Comparison of ENCODE assay signal across 10 cellular contexts in genomic region chr2:28269019-28269784, GRCh38.
DNase-seq lines count a peak whose midpoint lies in the region; ATAC-seq and TF ChIP-seq lines count a peak whose summit lies in the region.
"Had no signal": no experiment of that assay in that cellular context is flagged by ENCODE, and none has a peak within 500 bp of the region (broad histone marks: within the 10 kb centered on the region; RNA-seq: fewer than 3 reads in every experiment).

No MANE protein-coding gene starts in this region.

- dilution Hi-C loops in mammary epithelial cell (cut with HindIII; ENCODE audit: low sequenced_read_pairs), result no loop called here

- ATAC-seq in Right ventricle myocardium inferior (peak; percentile 53), GM21529 (IDR thresholded peaks at IDR 0.05; ENCODE audit: unreplicated experiment) (no peak)

- no peak overlapping the region for H3K9ac ChIP-seq in mammary epithelial cell (ENCODE audit: insufficient read depth, low read length)

- no peaks in the 10 kb centered on the region for H3K9me3 ChIP-seq in mammary epithelial cell (replicated peaks; ENCODE audit: insufficient read depth, low read length)

- no peaks in the 10 kb centered on the region for H3K27me3 ChIP-seq in mammary epithelial cell (ENCODE audit: insufficient read depth, low read length)

- BruUV-seq in mammary epithelial cell (replicated peaks; lab: Mats Ljungman, UMichigan), result no TSS peak

- no peak for TF ChIP-seq CTCF in mammary epithelial cell (conservative IDR thresholded peaks at IDR 0.05 in 1 of 2, IDR thresholded peaks at IDR 0.05 in 1 of 2; ENCODE audit: extremely low read depth in 1 of 2, insufficient read depth in 1 of 2, low read depth in 1 of 2, low read length in 2 of 2)

- no peaks in the 10 kb centered on the region for H3K36me3 ChIP-seq in mammary epithelial cell (ENCODE audit: insufficient read depth, low read length)

- H3K4me1 ChIP-seq in mammary epithelial cell (ENCODE audit: insufficient read depth, low read length), result peaks cover 24% of the 10 kb centered on the region

- intact Hi-C loops in Right ventricle myocardium inferior (cut with DNase I), result no loop called here
- intact Hi-C loops in cardiac septum (cut with DNase I), result no loop called here
- intact Hi-C loops in mammary epithelial cell (cut with micrococcal nuclease), result no loop called here

- peak overlapping the region; percentile 59 for H2AFZ ChIP-seq in mammary epithelial cell (ENCODE audit: low read depth, low read length)

- peak overlapping the region; percentile 42 for H3K27ac ChIP-seq in mammary epithelial cell (ENCODE audit: insufficient read depth, low read depth, low read length)

- CTCF ChIA-PET in mammary epithelial cell (lab: Charles Lee; ENCODE audit: low non-redundant PET), result no interaction called here

- 63% methylated on average over 4 of the region's 4 CpGs for WGBS in mammary epithelial cell (ENCODE audit: low coverage, missing lambda C conversion rate)

- in situ Hi-C loops in mammary epithelial cell (cut with MboI; ENCODE audit: low sequenced_read_pairs in 2 of 2), result no loop called here

- H3K4me3 ChIP-seq in mammary epithelial cell (replicated peaks in 1 of 3; ENCODE audit: insufficient read depth in 1 of 3, low read depth in 2 of 3, low read length in 3 of 3), result no peak overlapping the region
- H3K4me3 ChIP-seq: coronary artery had no signal

- H4K20me1 ChIP-seq in mammary epithelial cell (ENCODE audit: insufficient read depth, low read length), result no peaks in the 10 kb centered on the region

- no peaks in the 10 kb centered on the region for H3K79me2 ChIP-seq in mammary epithelial cell (ENCODE audit: insufficient read depth, low read length)

- DNase-seq in Right ventricle myocardium inferior (ENCODE audit: missing footprints) (no peak), cardiac septum (ENCODE audit: low spot score) (no peak), mammary epithelial cell (peak; percentile 82), kidney glomerular epithelial cell (lab: John Stamatoyannopoulos, UW) (peak; percentile 45), inferior parietal cortex (ENCODE audit: extremely low spot score) (no peak), NAMALWA (ENCODE audit: low spot score) (no peak), pons (ENCODE audit: low spot score) (no peak)
- DNase-seq: activated CD4-positive, CD25-positive, alpha-beta regulatory T cell treated with anti-CD3 and anti-CD28 coated beads, Interleukin-2, amount 50 U/mL, for 72 hours had no signal

- peak overlapping the region; percentile 41 for H3K4me2 ChIP-seq in mammary epithelial cell (ENCODE audit: insufficient read depth, low read depth, low read length)

Comparison
In these comparisons a context has a peak if more than half of its experiments do, and no peak if none do; other contexts are left out.
1. DNase-seq: peak in mammary epithelial cell (single experiment) and kidney glomerular epithelial cell (single experiment); none in Right ventricle myocardium inferior (single experiment), cardiac septum (single experiment), inferior parietal cortex (single experiment), NAMALWA (single experiment) and pons (single experiment).